1 cellular context compared by ENCODE assay signal in genomic region chr18:63708650-63709049, GRCh38.
TF ChIP-seq lines count a peak whose summit lies in the region.

No MANE protein-coding gene starts in this region.

TF ChIP-seq in endothelial cell of umbilical vein, 7 proteins besides CTCF, POLR2A, EP300 and RAD21:
- TF ChIP-seq FOS (IDR thresholded peaks at IDR 0.05; ENCODE audit: borderline replicate concordance, insufficient read depth, low read length) (peak; percentile 60), JUN (IDR thresholded peaks at IDR 0.05; ENCODE audit: borderline replicate concordance, insufficient read depth, insufficient read length, low read depth) (peak; percentile 39), POLR2AphosphoS5 (IDR thresholded peaks at IDR 0.05; ENCODE audit: insufficient read depth, low read depth, low read length) (no peak)
